ENCODE assay signal across 10 cellular contexts in genomic region chr11:74024630-74025029, GRCh38. TPM values are rescaled to one million over a fixed set of nuclear protein-coding genes. Genes with fewer than 3 reads are reported as not detected.
DNase-seq lines count a peak whose midpoint lies in the region; ATAC-seq, FAIRE-seq and TF ChIP-seq lines count a peak whose summit lies in the region.
"Had no signal": no experiment of that assay in that cellular context is flagged by ENCODE, and none has a peak within 500 bp of the region (broad histone marks: within the 10 kb centered on the region; RNA-seq: fewer than 3 reads in every experiment).

No MANE protein-coding gene starts in this region.

- H4K5ac ChIP-seq in IMR-90 (ENCODE audit: low read depth, low read length), result no peak overlapping the region

- TF ChIP-seq CTCF in AG10803 (conservative IDR thresholded peaks at IDR 0.05; ENCODE audit: low read length) (no peak), IMR-90 (conservative IDR thresholded peaks at IDR 0.05; ENCODE audit: low read depth, low read length) (no peak), mammary epithelial cell (conservative IDR thresholded peaks at IDR 0.05 in 1 of 2, IDR thresholded peaks at IDR 0.05 in 1 of 2; ENCODE audit: extremely low read depth in 1 of 2, insufficient read depth in 1 of 2, low read depth in 1 of 2, low read length in 2 of 2) (no peak), D721Med (IDR thresholded peaks at IDR 0.05; ENCODE audit: insufficient read depth, missing control alignments) (no peak)

- no peak overlapping the region for H3K4me3 ChIP-seq in AG10803 (ENCODE audit: low read length)
- no peak overlapping the region for H3K4me3 ChIP-seq in IMR-90 (ENCODE audit: insufficient read depth, low read depth, low read length)
- no peak overlapping the region for H3K4me3 ChIP-seq in mammary epithelial cell (replicated peaks in 1 of 3; ENCODE audit: insufficient read depth in 1 of 3, low read depth in 2 of 3, low read length in 3 of 3)
- H3K4me3 ChIP-seq: vagina had no signal

- H3K9ac ChIP-seq in IMR-90 (ENCODE audit: low read depth, low read length), result no peak overlapping the region
- H3K9ac ChIP-seq in mammary epithelial cell (ENCODE audit: insufficient read depth, low read length), result no peak overlapping the region

- in situ Hi-C loops in IMR-90 (cut with MboI; ENCODE audit: low sequenced_read_pairs), result no loop called here
- in situ Hi-C loops in mammary epithelial cell (cut with MboI; ENCODE audit: low sequenced_read_pairs in 2 of 2), result no loop called here

- no peak overlapping the region for H2AFZ ChIP-seq in IMR-90 (replicated peaks; ENCODE audit: low read length, poor library complexity)
- H2AFZ ChIP-seq in mammary epithelial cell (ENCODE audit: low read depth, low read length), result no peak overlapping the region

- no peak for TF ChIP-seq RAD21 in IMR-90 (IDR thresholded peaks at IDR 0.05; ENCODE audit: low read length)

- H3K23ac ChIP-seq in IMR-90 (ENCODE audit: low read depth, low read length), result no peak overlapping the region

- H2BK20ac ChIP-seq in IMR-90 (ENCODE audit: low read depth, low read length), result peak overlapping the region; percentile 41; the same call in 1 of the 2 replicates

- H3K4ac ChIP-seq in IMR-90 (ENCODE audit: low read depth, low read length), result peak overlapping the region; percentile 3; the same call in 1 of the 2 replicates

- H3K36me3 ChIP-seq in IMR-90 (ENCODE audit: control insufficient read depth, insufficient read depth, low read length), result 0 out of 2 replicates have a peak, but pooled peaks cover 1% of the 10 kb centered on the region
- H3K36me3 ChIP-seq in mammary epithelial cell (ENCODE audit: insufficient read depth, low read length), result no peaks in the 10 kb centered on the region
- H3K36me3 ChIP-seq: vagina had no signal

- no peaks in the 10 kb centered on the region for H4K20me1 ChIP-seq in IMR-90 (ENCODE audit: insufficient read depth, low read length)
- H4K20me1 ChIP-seq in mammary epithelial cell (ENCODE audit: insufficient read depth, low read length), result no peaks in the 10 kb centered on the region

- no peak overlapping the region for H2BK15ac ChIP-seq in IMR-90 (ENCODE audit: low read depth, low read length)

- H3K79me2 ChIP-seq in mammary epithelial cell (ENCODE audit: insufficient read depth, low read length), result no peaks in the 10 kb centered on the region

- H3K79me1 ChIP-seq in IMR-90 (ENCODE audit: low read depth in 1 of 2, low read length in 2 of 2), result no peaks in the 10 kb centered on the region

- H2AK5ac ChIP-seq in IMR-90 (ENCODE audit: low read depth, low read length), result no peak overlapping the region

- peak overlapping the region; percentile 56 for H2BK120ac ChIP-seq in IMR-90 (ENCODE audit: low read depth, low read length)

- H2BK5ac ChIP-seq in IMR-90 (ENCODE audit: low read depth, low read length, poor library complexity, severe bottlenecking), result peak overlapping the region; percentile 14

- peaks cover 8% of the 10 kb centered on the region for H3K9me1 ChIP-seq in IMR-90 (ENCODE audit: insufficient read depth, low read length)

- H3K14ac ChIP-seq in IMR-90 (replicated peaks; ENCODE audit: low read depth, low read length), result no peak overlapping the region

- H3K27me3 ChIP-seq in IMR-90 (ENCODE audit: control insufficient read depth, insufficient read depth, low read length) (no peaks in the 10 kb centered on the region), mammary epithelial cell (ENCODE audit: insufficient read depth, low read length) (no peaks in the 10 kb centered on the region)
- H3K27me3 ChIP-seq: vagina had no signal

- no peaks in the 10 kb centered on the region for H3K9me3 ChIP-seq in IMR-90 (ENCODE audit: control insufficient read depth, insufficient read depth, low read length)
- no peaks in the 10 kb centered on the region for H3K9me3 ChIP-seq in mammary epithelial cell (replicated peaks; ENCODE audit: insufficient read depth, low read length)
- H3K9me3 ChIP-seq: vagina had no signal

- TF ChIP-seq POLR2A in IMR-90 (IDR thresholded peaks at IDR 0.05; ENCODE audit: low read depth, low read length), result no peak

- peak; percentile 50 for ATAC-seq in IMR-90 (ENCODE audit: low read depth)
- no peak for ATAC-seq in HG03139 (IDR thresholded peaks at IDR 0.05; ENCODE audit: unreplicated experiment)
- ATAC-seq in GM21786 (IDR thresholded peaks at IDR 0.05; ENCODE audit: unreplicated experiment), result no peak

- H2AK9ac ChIP-seq in IMR-90 (replicated peaks; ENCODE audit: low read depth, low read length, poor library complexity), result no peak overlapping the region

- H3K4me1 ChIP-seq in IMR-90 (ENCODE audit: control insufficient read depth, insufficient read depth, low read length) (peaks cover 15% of the 10 kb centered on the region), mammary epithelial cell (ENCODE audit: insufficient read depth, low read length) (peaks cover 36% of the 10 kb centered on the region)
- H3K4me1 ChIP-seq: vagina had no signal

- H4K8ac ChIP-seq in IMR-90 (ENCODE audit: low read depth in 2 of 2, low read length in 2 of 2), result peak overlapping the region in 1 of 2 experiments; percentile 3; a peak in 1 of 4 replicates

- H3K27ac ChIP-seq in IMR-90 (ENCODE audit: insufficient read depth, low read length) (no peak overlapping the region), mammary epithelial cell (ENCODE audit: insufficient read depth, low read depth, low read length) (peak overlapping the region; percentile 16)
- H3K27ac ChIP-seq: vagina had no signal

- no peak overlapping the region for H3K18ac ChIP-seq in IMR-90 (ENCODE audit: low read depth, low read length)

- BruUV-seq in IMR-90 (replicated peaks; lab: Mats Ljungman, UMichigan) (no TSS peak), mammary epithelial cell (replicated peaks; lab: Mats Ljungman, UMichigan) (no TSS peak)

- POLR2A ChIA-PET in IMR-90 (lab: Charles Lee; ENCODE audit: unreplicated experiment), result no interaction called here

- H3K4me2 ChIP-seq in IMR-90 (ENCODE audit: low read depth, low read length), result no peak overlapping the region
- no peak overlapping the region for H3K4me2 ChIP-seq in mammary epithelial cell (ENCODE audit: insufficient read depth, low read depth, low read length)

- no peak overlapping the region for H4K91ac ChIP-seq in IMR-90 (ENCODE audit: insufficient read depth, low read depth, low read length)

- FAIRE-seq in D721Med (lab: Jason Lieb, UNC), result no peak

- WGBS in IMR-90 (ENCODE audit: extremely low coverage in 2 of 2, insufficient read length in 1 of 2), 2 experiments, result no CpG with 5 or more reads among the region's 2 CpGs
- WGBS in mammary epithelial cell (ENCODE audit: low coverage, missing lambda C conversion rate), result 33% methylated on average over 2 of the region's 2 CpGs

- no peak overlapping the region for H3K56ac ChIP-seq in IMR-90 (ENCODE audit: extremely low read depth, insufficient read depth, low read length)

- dilution Hi-C loops in IMR-90 (cut with HindIII; ENCODE audit: low sequenced_read_pairs, unreplicated experiment), result no loop called here
- dilution Hi-C loops in mammary epithelial cell (cut with HindIII; ENCODE audit: low sequenced_read_pairs), result no loop called here

- intact Hi-C loops in IMR-90 (cut with micrococcal nuclease) (no loop called here), mammary epithelial cell (cut with micrococcal nuclease) (no loop called here)

- DNase-seq in AG10803 (ENCODE audit: low read depth) (peak; percentile 88), IMR-90 (peak; percentile 92), mammary epithelial cell (peak; percentile 62), non-pigmented ciliary epithelial cell (ENCODE audit: low read depth) (peak; percentile 43), D721Med (ENCODE audit: insufficient read length, low spot score) (no peak), DMS79 treated with DMSO at 0.1 percent for 48 hours (lab: John Stamatoyannopoulos, UW) (no peak)
- DNase-seq: NCI-H1417 treated with DMSO at 0.1 percent for 48 hours had no signal

- CTCF ChIA-PET in IMR-90 (lab: Yijun Ruan, JAX) (no interaction called here), mammary epithelial cell (lab: Charles Lee; ENCODE audit: low non-redundant PET) (no interaction called here)

TF ChIP-seq in IMR-90, 13 proteins besides CTCF, POLR2A, EP300 and RAD21:
- TF ChIP-seq CEBPB (IDR thresholded peaks at IDR 0.05; ENCODE audit: low read depth, low read length), result peak; percentile 87
- TF ChIP-seq SMC3 (IDR thresholded peaks at IDR 0.05; ENCODE audit: low read depth, low read length), result no peak
- TF ChIP-seq FOS (IDR thresholded peaks at IDR 0.05; ENCODE audit: low read depth, low read length), result peak; percentile 54; the same call in 1 of the 2 replicates

RNA-seq across cellular contexts. Expression of gene UCP3, which starts 15.7 kb away (rescaled TPM):
- under 0.01 TPM in 2 replicates for total RNA-seq in IMR-90 (2012; rRNA removed)
- polyA plus RNA-seq in IMR-90 (2012; rRNA removed), result 0.80 TPM in 2 replicates
- polyA plus RNA-seq in IMR-90 (2012; cell fraction: cytosol; rRNA removed), result 0.05 and 0.24 TPM in 2 replicates
- polyA plus RNA-seq in IMR-90 (2012; cell fraction: nucleus; rRNA removed; ENCODE audit: low replicate concordance), result 5.7 and 10.3 TPM in 2 replicates
- total RNA-seq in mammary epithelial cell, result 1 to 10 TPM in 1 of 2 donors, under 1 TPM in 1; 0.99 to 1.2 TPM
- 0.28 TPM for polyA plus RNA-seq in mammary epithelial cell
- not detected for polyA minus RNA-seq in mammary epithelial cell

RNA-seq across cellular contexts. Expression of gene UCP2, which starts 42.0 kb away (rescaled TPM):
- total RNA-seq in IMR-90 (2012; rRNA removed) (2.0 and 2.2 TPM in 2 replicates), mammary epithelial cell (under 1 TPM; 0.73 to 0.83 TPM)
- polyA plus RNA-seq in IMR-90 (2012; rRNA removed) (11.9 and 12.0 TPM in 2 replicates), mammary epithelial cell (4.7 TPM)
- 11.1 and 16.7 TPM in 2 replicates for polyA plus RNA-seq in IMR-90 (2012; cell fraction: cytosol; rRNA removed)
- polyA plus RNA-seq in IMR-90 (2012; cell fraction: nucleus; rRNA removed; ENCODE audit: low replicate concordance), result 5.0 and 5.4 TPM in 2 replicates
- polyA minus RNA-seq in mammary epithelial cell, result 11.0 TPM

Comparison
In these comparisons a context has a peak if more than half of its experiments do, and no peak if none do; other contexts are left out.
1. DNase-seq: peak in AG10803 (single experiment), IMR-90 (single experiment), mammary epithelial cell (single experiment) and non-pigmented ciliary epithelial cell (single experiment); none in D721Med (single experiment) and DMS79 treated with DMSO at 0.1 percent for 48 hours (single experiment).